8 cellular contexts compared by ENCODE assay signal in genomic region chr14:32077081-32078029, GRCh38. TPM values are rescaled to one million over a fixed set of nuclear protein-coding genes. Genes with fewer than 3 reads are reported as not detected.
A peak's percentile ranks its signal among the peaks of the same experiment; 100 is the strongest.
DNase-seq lines count a peak whose midpoint lies in the region; ATAC-seq and TF ChIP-seq lines count a peak whose summit lies in the region.

ARHGAP5 (plus strand) TSS chr14:32077304; CDS start chr14:32090670, 13,366 bp downstream.

- in situ Hi-C loops in ACHN (cut with HindIII; ENCODE audit: low pct_ligation_motif_present, low pct_unique_long_range_greater_than_20kb, low sequenced_read_pairs), result no loop called here

- H4K20me1 ChIP-seq in OCI-LY7 (ENCODE audit: insufficient read depth, low read length), result peaks cover 13% of the 10 kb centered on the region; the same call in 1 of the 2 replicates

- POLR2A ChIA-PET in OCI-LY7 (lab: Charles Lee), result interaction anchor here (0.7 to 1.5 kb wide), 4 partner anchors 21 to 182 kb away, joined by 3 read pairs; no protein-coding TSS in a partner anchor

- peak within 1 kb of the TSS; percentile 71 for H2AFZ ChIP-seq in OCI-LY7 (ENCODE audit: low read length)

- H3K9me2 ChIP-seq in OCI-LY7 (ENCODE audit: insufficient read depth, low read length), result no peaks in the 10 kb centered on the region

- H3K4me1 Mint-ChIP-seq in activated T-helper 2 cell treated with anti-CD3 and anti-CD28 coated beads, Interferon-gamma antibody, Interleukin-2, Interleukin-4, amounts not matched to agents 10 μg/mL and 5 μg/mL and 100 μg/mL, durations not matched to agents 14 hours and 24 hours and 36 hours (ENCODE audit: low read depth), result peaks cover 38% of the 10 kb centered on the region
- peaks cover 44% of the 10 kb centered on the region for H3K4me1 Mint-ChIP-seq in neural crest cell

- H3K4me1 ChIP-seq in OCI-LY7 (ENCODE audit: insufficient read depth, low read length, poor library complexity, severe bottlenecking) (peaks cover 11% of the 10 kb centered on the region), tibial artery (peaks cover 0 to 70% (median 19%) of the 10 kb centered on the region in 4 donors)

- peaks cover 23% of the 10 kb centered on the region for H3K27me3 Mint-ChIP-seq in activated T-helper 2 cell treated with anti-CD3 and anti-CD28 coated beads, Interferon-gamma antibody, Interleukin-2, Interleukin-4, amounts not matched to agents 10 μg/mL and 5 μg/mL and 100 μg/mL, durations not matched to agents 14 hours and 24 hours and 36 hours (ENCODE audit: low read depth)
- peaks cover 2% of the 10 kb centered on the region for H3K27me3 Mint-ChIP-seq in neural crest cell (ENCODE audit: low read depth)

- intact Hi-C loops in OCI-LY7 (cut with micrococcal nuclease; ENCODE audit: unreplicated experiment) (loop anchor here (5.0 to 10.0 kb wide), 3 partner anchors 153 to 1513 kb away; partner anchors contain the start of gene NUBPL), tibial artery (cut with DNase I; ENCODE audit: low total_unique reads) (loop anchor here (2.0 to 5.0 kb wide), 2 partner anchors 125 to 430 kb away; partner anchors contain the start of genes RNU6-7 and RNU6-8)
- intact Hi-C loops in activated T-helper 2 cell treated with anti-CD3 and anti-CD28 coated beads, Interferon-gamma antibody, Interleukin-2, Interleukin-4, amounts not matched to agents 10 μg/mL and 5 μg/mL and 100 μg/mL, durations not matched to agents 14 hours and 24 hours and 36 hours (cut with micrococcal nuclease), result loop anchor here (1.0 to 5.0 kb wide), 7 partner anchors 126 to 1455 kb away; partner anchors contain the start of genes DTD2, HEATR5A, HECTD1 and NUBPL

- no peaks in the 10 kb centered on the region for H3K27me3 ChIP-seq in tibial artery

- H3K79me2 ChIP-seq in OCI-LY7 (ENCODE audit: insufficient read depth, low read depth, low read length), result no peaks in the 10 kb centered on the region

- CTCF ChIA-PET in OCI-LY7 (lab: Charles Lee; ENCODE audit: unreplicated experiment), result interaction anchor here (0.6 kb wide), 1 partner anchor 114 kb away, joined by 11 read pairs; no protein-coding TSS in a partner anchor

- H3K9me3 Mint-ChIP-seq in activated T-helper 2 cell treated with anti-CD3 and anti-CD28 coated beads, Interferon-gamma antibody, Interleukin-2, Interleukin-4, amounts not matched to agents 10 μg/mL and 5 μg/mL and 100 μg/mL, durations not matched to agents 14 hours and 24 hours and 36 hours, result no peaks in the 10 kb centered on the region
- H3K9me3 Mint-ChIP-seq in neural crest cell, result no peaks in the 10 kb centered on the region

- no TSS peak for BruUV-seq in OCI-LY7 (replicated peaks; lab: Mats Ljungman, UMichigan)

- no peak for TF ChIP-seq CTCF in OCI-LY7 (conservative IDR thresholded peaks at IDR 0.05; ENCODE audit: low read length)
- peak; percentile 16 for TF ChIP-seq CTCF in fibroblast of the aortic adventitia (IDR thresholded peaks at IDR 0.05; ENCODE audit: insufficient read depth, low read length)
- peak; percentile 43 for TF ChIP-seq CTCF in neural crest cell (conservative IDR thresholded peaks at IDR 0.05)
- TF ChIP-seq CTCF in tibial artery (IDR thresholded peaks at IDR 0.05), result peak in 1 of 2 experiments; percentile 10

- peak within 1 kb of the TSS; percentile 86 for H3K4me2 ChIP-seq in OCI-LY7 (ENCODE audit: low read length)

- H3K36me3 ChIP-seq in OCI-LY7 (ENCODE audit: insufficient read depth, low read length) (no peaks in the 10 kb centered on the region), tibial artery (no peaks in the 10 kb centered on the region)

- no peak within 1 kb of the TSS for H3K27ac ChIP-seq in OCI-LY7 (ENCODE audit: low read depth, low read length, poor library complexity, severe bottlenecking)
- peak within 1 kb of the TSS; percentile 99 to 100 for H3K27ac ChIP-seq in tibial artery

- peak; percentile 12 for ATAC-seq in GM18870 (IDR thresholded peaks at IDR 0.05; ENCODE audit: unreplicated experiment)
- peak; percentile 40 for ATAC-seq in HG03159 (IDR thresholded peaks at IDR 0.05; ENCODE audit: unreplicated experiment)

- peak within 1 kb of the TSS; percentile 84 for H3K4me3 ChIP-seq in OCI-LY7 (ENCODE audit: low read depth, low read length, poor library complexity, severe bottlenecking)
- peak within 1 kb of the TSS; percentile 87 for H3K4me3 ChIP-seq in fibroblast of the aortic adventitia (ENCODE audit: low read depth, low read length)
- peak within 1 kb of the TSS; percentile 92 to 99 for H3K4me3 ChIP-seq in tibial artery

- peak; percentile 29 for DNase-seq in ACHN
- peak; percentile 59 for DNase-seq in OCI-LY7 (ENCODE audit: low spot score)
- peak; percentile 38 for DNase-seq in activated T-helper 2 cell treated with anti-CD3 and anti-CD28 coated beads, Interferon-gamma antibody, Interleukin-2, Interleukin-4, amounts not matched to agents 10 μg/mL and 5 μg/mL and 100 μg/mL, durations not matched to agents 14 hours and 24 hours and 36 hours (ENCODE audit: low spot score)
- peak; percentile 15 for DNase-seq in fibroblast of the aortic adventitia (ENCODE audit: low read depth)
- peak; percentile 58 for DNase-seq in neural crest cell (ENCODE audit: low read depth, low spot score)
- DNase-seq in tibial artery, result peak; percentile 43 to 79

- peak within 1 kb of the TSS; percentile 97 for H3K4me3 Mint-ChIP-seq in activated T-helper 2 cell treated with anti-CD3 and anti-CD28 coated beads, Interferon-gamma antibody, Interleukin-2, Interleukin-4, amounts not matched to agents 10 μg/mL and 5 μg/mL and 100 μg/mL, durations not matched to agents 14 hours and 24 hours and 36 hours (ENCODE audit: low read depth)
- peak within 1 kb of the TSS; percentile 99 for H3K4me3 Mint-ChIP-seq in neural crest cell

- peak within 1 kb of the TSS; percentile 92 for H3K27ac Mint-ChIP-seq in activated T-helper 2 cell treated with anti-CD3 and anti-CD28 coated beads, Interferon-gamma antibody, Interleukin-2, Interleukin-4, amounts not matched to agents 10 μg/mL and 5 μg/mL and 100 μg/mL, durations not matched to agents 14 hours and 24 hours and 36 hours
- peak within 1 kb of the TSS; percentile 98 for H3K27ac Mint-ChIP-seq in neural crest cell (ENCODE audit: unreplicated experiment)

- H3K9me3 ChIP-seq in OCI-LY7 (ENCODE audit: low read length), result no peaks in the 10 kb centered on the region
- no peaks in the 10 kb centered on the region for H3K9me3 ChIP-seq in tibial artery

- no peaks in the 10 kb centered on the region for H3K36me3 Mint-ChIP-seq in activated T-helper 2 cell treated with anti-CD3 and anti-CD28 coated beads, Interferon-gamma antibody, Interleukin-2, Interleukin-4, amounts not matched to agents 10 μg/mL and 5 μg/mL and 100 μg/mL, durations not matched to agents 14 hours and 24 hours and 36 hours (ENCODE audit: low read depth)
- no peaks in the 10 kb centered on the region for H3K36me3 Mint-ChIP-seq in neural crest cell (ENCODE audit: low read depth)

RNA-seq across cellular contexts. Expression of gene ARHGAP5, which starts in this region (rescaled TPM):
- total RNA-seq in OCI-LY7 (2014; rRNA removed; shearing (Covaris generic)), result 7.6 and 8.1 TPM in 2 replicates
- total RNA-seq in OCI-LY7 (2022) (19.8 and 20.4 TPM in 2 replicates), fibroblast of the aortic adventitia (ENCODE audit: low replicate concordance) (81.6 and 85.4 TPM in 2 replicates), neural crest cell (109 and 114 TPM in 2 replicates)
- total RNA-seq in activated T-helper 2 cell treated with anti-CD3 and anti-CD28 coated beads, Interferon-gamma antibody, Interleukin-2, Interleukin-4, amounts not matched to agents 10 μg/mL and 5 μg/mL and 100 μg/mL, durations not matched to agents 14 hours and 24 hours and 36 hours, result 31.8 and 32.1 TPM in 2 replicates
